Comparison of ENCODE assay signal across 15 cellular contexts in genomic region chr3:53721187-53721946, GRCh38.
A peak's percentile ranks its signal among the peaks of the same experiment; 100 is the strongest.
DNase-seq lines count a peak whose midpoint lies in the region; ATAC-seq and TF ChIP-seq lines count a peak whose summit lies in the region.
"Had no signal": no experiment of that assay in that cellular context is flagged by ENCODE, and none has a peak within 500 bp of the region (broad histone marks: within the 10 kb centered on the region; RNA-seq: fewer than 3 reads in every experiment).

No MANE protein-coding gene starts in this region.

- ATAC-seq in RWPE2 (ENCODE audit: low read depth) (peak; percentile 31; the same call in 2 of the 3 replicates), foreskin keratinocyte (peak; percentile 66)
- ATAC-seq in stimulated activated effector memory CD8-positive, alpha-beta T cell treated with anti-CD3 and anti-CD28 coated beads, Interleukin-12 subunit alpha, Interleukin-12 subunit beta, amount 100 ng/mL, for 72 hours = peak; percentile 55
- ATAC-seq: right cardiac atrium had no signal

- no peaks in the 10 kb centered on the region for H3K36me3 Mint-ChIP-seq in stimulated activated effector memory CD8-positive, alpha-beta T cell treated with anti-CD3 and anti-CD28 coated beads, Interleukin-12 subunit alpha, Interleukin-12 subunit beta, amount 100 ng/mL, for 72 hours
- H3K36me3 Mint-ChIP-seq: CD4-positive, CD25-positive, alpha-beta regulatory T cell; naive B cell had no signal

- DNase-seq in H7 (peak; percentile 64), RWPE2 (ENCODE audit: low spot score) (no peak), foreskin keratinocyte (no peak), Kasumi-1 (lab: John Stamatoyannopoulos, UW) (no peak), tibial artery (no peak), NCI-H1105 treated with DMSO at 0.1 percent for 48 hours (lab: John Stamatoyannopoulos, UW) (no peak)
- DNase-seq in stimulated activated effector memory CD8-positive, alpha-beta T cell treated with anti-CD3 and anti-CD28 coated beads, Interleukin-12 subunit alpha, Interleukin-12 subunit beta, amount 100 ng/mL, for 72 hours (ENCODE audit: low spot score in 2 of 2) = no peak
- DNase-seq: activated CD4-positive, alpha-beta T cell treated with anti-CD3 and anti-CD28 coated beads, Interleukin-2, amount 50 U/mL, for 4 hours; activated effector memory CD4-positive, alpha-beta T cell treated with anti-CD3 and anti-CD28 coated beads, Interleukin-2, amount 50 U/mL, for 16 hours; CD4-positive, CD25-positive, alpha-beta regulatory T cell; effector CD4-positive, alpha-beta T cell; naive B cell; NCI-H526 treated with DMSO at 0.1 percent for 48 hours; right cardiac atrium had no signal

- no peaks in the 10 kb centered on the region for H3K9me3 Mint-ChIP-seq in stimulated activated effector memory CD8-positive, alpha-beta T cell treated with anti-CD3 and anti-CD28 coated beads, Interleukin-12 subunit alpha, Interleukin-12 subunit beta, amount 100 ng/mL, for 72 hours
- H3K9me3 Mint-ChIP-seq: naive B cell; stimulated activated naive CD8-positive, alpha-beta T cell treated with anti-CD3 and anti-CD28 coated beads, Interleukin-15, Interleukin-2, amounts not matched to agents 100 ng/mL and 50 ng/mL, for 24 hours had no signal

- H3K4me1 Mint-ChIP-seq in stimulated activated effector memory CD8-positive, alpha-beta T cell treated with anti-CD3 and anti-CD28 coated beads, Interleukin-12 subunit alpha, Interleukin-12 subunit beta, amount 100 ng/mL, for 72 hours = peaks cover 5% of the 10 kb centered on the region
- H3K4me1 Mint-ChIP-seq: CD4-positive, CD25-positive, alpha-beta regulatory T cell had no signal

- H3K4me3 ChIP-seq in H7 (ENCODE audit: insufficient read depth, low read depth, low read length) = no peak overlapping the region
- H3K4me3 ChIP-seq in RWPE2 (ENCODE audit: severe bottlenecking) = no peak overlapping the region
- H3K4me3 ChIP-seq in tibial artery = no peak overlapping the region

- TF ChIP-seq CTCF in RWPE2 (IDR thresholded peaks at IDR 0.05; ENCODE audit: poor library complexity, severe bottlenecking) (no peak), foreskin keratinocyte (conservative IDR thresholded peaks at IDR 0.05) (no peak), tibial artery (IDR thresholded peaks at IDR 0.05) (no peak)

- H3K27ac ChIP-seq in RWPE2 (ENCODE audit: poor library complexity, severe bottlenecking) (no peak overlapping the region), foreskin keratinocyte (no peak overlapping the region), tibial artery (no peak overlapping the region)

- H3K4me1 ChIP-seq in RWPE2 (ENCODE audit: insufficient read depth, poor library complexity, severe bottlenecking) (no peaks in the 10 kb centered on the region), foreskin keratinocyte (no peaks in the 10 kb centered on the region), tibial artery (no peaks in the 10 kb centered on the region)

- H3K36me3 ChIP-seq in H7 (replicated peaks; ENCODE audit: control insufficient read depth, insufficient read depth, low read length) (no peaks in the 10 kb centered on the region), RWPE2 (ENCODE audit: low read depth) (no peaks in the 10 kb centered on the region), tibial artery (no peaks in the 10 kb centered on the region)

- intact Hi-C loops in tibial artery (cut with DNase I; ENCODE audit: low total_unique reads) = no loop called here

- H3K9me3 ChIP-seq in RWPE2 (ENCODE audit: severe bottlenecking) (no peaks in the 10 kb centered on the region), tibial artery (no peaks in the 10 kb centered on the region)

- no peak overlapping the region for H3K27ac Mint-ChIP-seq in stimulated activated effector memory CD8-positive, alpha-beta T cell treated with anti-CD3 and anti-CD28 coated beads, Interleukin-12 subunit alpha, Interleukin-12 subunit beta, amount 100 ng/mL, for 72 hours
- H3K27ac Mint-ChIP-seq: naive B cell; stimulated activated naive CD8-positive, alpha-beta T cell treated with anti-CD3 and anti-CD28 coated beads, Interleukin-15, Interleukin-2, amounts not matched to agents 100 ng/mL and 50 ng/mL, for 24 hours had no signal

- no peaks in the 10 kb centered on the region for H3K27me3 ChIP-seq in H7 (ENCODE audit: control insufficient read depth, insufficient read depth, low read length)
- H3K27me3 ChIP-seq in RWPE2 (ENCODE audit: insufficient read depth, poor library complexity, severe bottlenecking) = no peaks in the 10 kb centered on the region
- H3K27me3 ChIP-seq in foreskin keratinocyte = no peaks in the 10 kb centered on the region
- peaks cover 0 to 12% of the 10 kb centered on the region in 2 donors for H3K27me3 ChIP-seq in tibial artery

- H3K4me3 Mint-ChIP-seq in stimulated activated effector memory CD8-positive, alpha-beta T cell treated with anti-CD3 and anti-CD28 coated beads, Interleukin-12 subunit alpha, Interleukin-12 subunit beta, amount 100 ng/mL, for 72 hours = no peak overlapping the region
- H3K4me3 Mint-ChIP-seq: CD4-positive, CD25-positive, alpha-beta regulatory T cell; naive B cell; stimulated activated naive CD8-positive, alpha-beta T cell treated with anti-CD3 and anti-CD28 coated beads, Interleukin-15, Interleukin-2, amounts not matched to agents 100 ng/mL and 50 ng/mL, for 24 hours had no signal
